Comparison of ENCODE assay signal across 1 cellular context in genomic region chr11:79198898-79199250, GRCh38.
TF ChIP-seq lines count a peak whose summit lies in the region.

No MANE protein-coding gene starts in this region.

TF ChIP-seq in IMR-90, 13 proteins besides CTCF, POLR2A, EP300 and RAD21 (continued from another document):
- TF ChIP-seq, protein P1, sequence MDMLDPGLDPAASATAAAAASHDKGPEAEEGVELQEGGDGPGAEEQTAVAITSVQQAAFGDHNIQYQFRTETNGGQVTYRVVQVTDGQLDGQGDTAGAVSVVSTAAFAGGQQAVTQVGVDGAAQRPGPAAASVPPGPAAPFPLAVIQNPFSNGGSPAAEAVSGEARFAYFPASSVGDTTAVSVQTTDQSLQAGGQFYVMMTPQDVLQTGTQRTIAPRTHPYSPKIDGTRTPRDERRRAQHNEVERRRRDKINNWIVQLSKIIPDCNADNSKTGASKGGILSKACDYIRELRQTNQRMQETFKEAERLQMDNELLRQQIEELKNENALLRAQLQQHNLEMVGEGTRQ (IDR thresholded peaks at IDR 0.05; ENCODE audit: low read depth, low read length) = no peak
- no peak for TF ChIP-seq FOS (IDR thresholded peaks at IDR 0.05; ENCODE audit: low read depth, low read length)
- TF ChIP-seq CHD1 (IDR thresholded peaks at IDR 0.05; ENCODE audit: low read depth, low read length) = no peak
- TF ChIP-seq MAFK (IDR thresholded peaks at IDR 0.05; ENCODE audit: low read depth, low read length) = no peak
- TF ChIP-seq RCOR1 (IDR thresholded peaks at IDR 0.05; ENCODE audit: insufficient replicate concordance, low read length) = no peak
- no peak for TF ChIP-seq CEBPB (IDR thresholded peaks at IDR 0.05; ENCODE audit: low read depth, low read length)
- TF ChIP-seq BHLHE40 (IDR thresholded peaks at IDR 0.05; ENCODE audit: low read depth, low read length) = no peak
- TF ChIP-seq SMC3 (IDR thresholded peaks at IDR 0.05; ENCODE audit: low read depth, low read length) = no peak
- TF ChIP-seq MXI1 (IDR thresholded peaks at IDR 0.05; ENCODE audit: borderline replicate concordance, low read depth, low read length) = no peak
TF ChIP-seq in IMR-90: peak in this region for 0.
